In the genomic region with DNA sequence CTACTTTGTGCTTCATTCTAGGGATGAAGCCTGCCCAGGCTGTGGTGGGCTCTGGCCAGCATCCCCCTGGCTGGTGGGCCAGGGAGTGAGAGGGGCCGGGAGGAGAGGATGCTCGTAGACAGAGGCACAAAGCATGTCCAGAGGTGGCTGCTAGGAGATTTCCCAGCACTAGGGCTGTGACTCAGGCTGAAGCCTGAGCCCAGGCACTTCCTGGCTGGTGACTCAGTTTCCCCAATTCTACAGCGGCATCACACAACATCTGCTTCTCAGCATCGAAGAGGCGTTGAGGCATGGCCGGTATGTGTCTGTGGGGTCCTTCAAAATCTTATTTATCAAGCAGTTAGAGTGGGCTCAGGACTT, we compare ENCODE assay signal across 12 cellular contexts. TPM values are rescaled to one million over a fixed set of nuclear protein-coding genes. Genes with fewer than 3 reads are reported as not detected.
DNase-seq lines count a peak whose midpoint lies in the region; ATAC-seq and TF ChIP-seq lines count a peak whose summit lies in the region.
"Had no signal": no experiment of that assay in that cellular context is flagged by ENCODE, and none has a peak within 500 bp of the region (broad histone marks: within the 10 kb centered on the region; RNA-seq: fewer than 3 reads in every experiment).

No MANE protein-coding gene starts in this region.

- H3K4me1 Mint-ChIP-seq in chondrocyte (ENCODE audit: low read depth): peaks cover 20% of the 10 kb centered on the region

- intact Hi-C loops in PC-3 (cut with micrococcal nuclease) (no loop called here), right lobe of liver (cut with DNase I) (loop anchor here (5.0 kb wide), 1 partner anchor 52 kb away; no protein-coding TSS in a partner anchor)

- no peak overlapping the region for H3K4me2 ChIP-seq in PC-3 (ENCODE audit: low read length)

- TF ChIP-seq POLR2A in right lobe of liver (IDR thresholded peaks at IDR 0.05): no peak
- TF ChIP-seq POLR2A in suprapubic skin (IDR thresholded peaks at IDR 0.05): no peak

- DNase-seq in PC-3: no peak
- DNase-seq in chondrocyte (ENCODE audit: low spot score): peak; percentile 26
- DNase-seq in right lobe of liver: peak in 1 of 3 donors; percentile 31
- no peak for DNase-seq in suprapubic skin (ENCODE audit: low spot score in 2 of 2)
- no peak for DNase-seq in AG20443 (ENCODE audit: low spot score)
- DNase-seq in NCI-H2081 treated with DMSO at 0.1 percent for 48 hours (lab: John Stamatoyannopoulos, UW): no peak

- H3K4me3 ChIP-seq in PC-3 (ENCODE audit: low read length) (no peak overlapping the region), right lobe of liver (no peak overlapping the region), suprapubic skin (no peak overlapping the region)
- H3K4me3 ChIP-seq: HAP-1 had no signal

- H3K27ac Mint-ChIP-seq in chondrocyte (ENCODE audit: unreplicated experiment): no peak overlapping the region
- H3K27ac Mint-ChIP-seq: activated naive CD8-positive, alpha-beta T cell treated with anti-CD3 and anti-CD28 coated beads, Interleukin-2, amount 10 ng/mL, durations not matched to agents 7 days and 5 days; WTC11 had no signal

- H3K27me3 Mint-ChIP-seq in chondrocyte (ENCODE audit: low read depth): no peaks in the 10 kb centered on the region
- H3K27me3 Mint-ChIP-seq: CD4-positive, CD25-positive, alpha-beta regulatory T cell had no signal

- no peaks in the 10 kb centered on the region for H3K9me2 ChIP-seq in PC-3 (replicated peaks; ENCODE audit: low read length)

- BruUV-seq in PC-3 (replicated peaks; lab: Mats Ljungman, UMichigan): no TSS peak

- H3K9me3 ChIP-seq in PC-3 (ENCODE audit: low read length) (no peaks in the 10 kb centered on the region), right lobe of liver (no peaks in the 10 kb centered on the region), suprapubic skin (no peaks in the 10 kb centered on the region)
- H3K9me3 ChIP-seq: HAP-1 had no signal

- TF ChIP-seq CTCF in PC-3 (conservative IDR thresholded peaks at IDR 0.05; ENCODE audit: low read depth, low read length) (no peak), chondrocyte (IDR thresholded peaks at IDR 0.05) (no peak), right lobe of liver (IDR thresholded peaks at IDR 0.05) (no peak), suprapubic skin (IDR thresholded peaks at IDR 0.05) (no peak)

- H2AFZ ChIP-seq in PC-3 (ENCODE audit: low read length): no peak overlapping the region

- POLR2A ChIA-PET in PC-3 (lab: Charles Lee; ENCODE audit: unreplicated experiment): no interaction called here

- WGBS in right lobe of liver (ENCODE audit: insufficient coverage, low coverage, low lambda C conversion rate, missing lambda C conversion rate): 100% methylated on average over 1 of the region's 6 CpGs
- 86% methylated on average over 5 of the region's 6 CpGs for WGBS in suprapubic skin

- no peaks in the 10 kb centered on the region for H3K79me2 ChIP-seq in PC-3 (ENCODE audit: low read length)

- peak overlapping the region; percentile 65 for H3K9ac ChIP-seq in PC-3 (ENCODE audit: low read length)

- H3F3A ChIP-seq in PC-3 (ENCODE audit: low read length, unreplicated experiment): no peaks in the 10 kb centered on the region

- peak overlapping the region; percentile 67 for H3K27ac ChIP-seq in PC-3 (ENCODE audit: low read length)
- peak overlapping the region; percentile 70 to 83 (median 77) for H3K27ac ChIP-seq in right lobe of liver
- peak overlapping the region; percentile 78 for H3K27ac ChIP-seq in suprapubic skin

- no peaks in the 10 kb centered on the region for H3K9me3 Mint-ChIP-seq in chondrocyte (ENCODE audit: low read depth)
- H3K9me3 Mint-ChIP-seq: activated naive CD8-positive, alpha-beta T cell treated with anti-CD3 and anti-CD28 coated beads, Interleukin-2, amount 10 ng/mL, durations not matched to agents 7 days and 5 days; CD4-positive, CD25-positive, alpha-beta regulatory T cell; WTC11 had no signal

- no peaks in the 10 kb centered on the region for H3K36me3 Mint-ChIP-seq in chondrocyte (ENCODE audit: low read depth)
- H3K36me3 Mint-ChIP-seq: activated naive CD8-positive, alpha-beta T cell treated with anti-CD3 and anti-CD28 coated beads, Interleukin-2, amount 10 ng/mL, durations not matched to agents 7 days and 5 days; CD4-positive, CD25-positive, alpha-beta regulatory T cell; WTC11 had no signal

- H3K27me3 ChIP-seq in PC-3 (ENCODE audit: low read length) (no peaks in the 10 kb centered on the region), right lobe of liver (no peaks in the 10 kb centered on the region), suprapubic skin (no peaks in the 10 kb centered on the region)

- no peak for ATAC-seq in PC-3
- peak in 1 of 4 donors; percentile 1 for ATAC-seq in right lobe of liver
- ATAC-seq in HG03139 (IDR thresholded peaks at IDR 0.05; ENCODE audit: unreplicated experiment): no peak
- no peak for ATAC-seq in GM18519 (IDR thresholded peaks at IDR 0.05; ENCODE audit: low FRiP score, unreplicated experiment)

- peaks cover 13% of the 10 kb centered on the region for H3K4me1 ChIP-seq in PC-3 (ENCODE audit: insufficient read depth, low read length)
- peaks cover 0 to 30% (median 10%) of the 10 kb centered on the region in 4 donors for H3K4me1 ChIP-seq in right lobe of liver
- H3K4me1 ChIP-seq in suprapubic skin: peaks cover 48% of the 10 kb centered on the region
- H3K4me1 ChIP-seq: HAP-1 had no signal

- CTCF ChIA-PET in PC-3 (lab: Charles Lee): interaction anchor here (0.6 to 1.3 kb wide), 5 partner anchors 18 to 798 kb away, joined by 3 to 9 read pairs (median 5); no protein-coding TSS in a partner anchor

- no peak overlapping the region for H3K4me3 Mint-ChIP-seq in chondrocyte (ENCODE audit: unreplicated experiment)
- H3K4me3 Mint-ChIP-seq: activated naive CD8-positive, alpha-beta T cell treated with anti-CD3 and anti-CD28 coated beads, Interleukin-2, amount 10 ng/mL, durations not matched to agents 7 days and 5 days; CD4-positive, CD25-positive, alpha-beta regulatory T cell; WTC11 had no signal

- no peaks in the 10 kb centered on the region for H4K20me1 ChIP-seq in PC-3 (ENCODE audit: low read length)

- H3K36me3 ChIP-seq in PC-3 (ENCODE audit: low read depth, low read length): no peaks in the 10 kb centered on the region
- H3K36me3 ChIP-seq in right lobe of liver: no peaks in the 10 kb centered on the region
- no peaks in the 10 kb centered on the region for H3K36me3 ChIP-seq in suprapubic skin
- H3K36me3 ChIP-seq: HAP-1 had no signal

- no peak for TF ChIP-seq EP300 in suprapubic skin (IDR thresholded peaks at IDR 0.05)

RNA-seq across cellular contexts. Expression of gene DUSP1, which starts 55.6 kb away (rescaled TPM):
- total RNA-seq in PC-3 (2014; rRNA removed) (522 and 586 TPM in 2 replicates), chondrocyte (91.5 to 171 TPM (median 150 TPM) in 3 replicates), right lobe of liver (100 to 1,000 TPM; 106 to 407 (median 232) TPM), suprapubic skin (1,000 to 10,000 TPM; 1,246 to 2,948 (median 1,762) TPM)
